In genomic region chr3:108728934-108729333, GRCh38 we compare ENCODE assay signal across 16 cellular contexts. TPM values are rescaled to one million over a fixed set of nuclear protein-coding genes. Genes with fewer than 3 reads are reported as not detected.
DNase-seq lines count a peak whose midpoint lies in the region; ATAC-seq lines count a peak whose summit lies in the region.
"Had no signal": no experiment of that assay in that cellular context is flagged by ENCODE, and none has a peak within 500 bp of the region (broad histone marks: within the 10 kb centered on the region; RNA-seq: fewer than 3 reads in every experiment).

No MANE protein-coding gene starts in this region.

- peak; percentile 61 to 62 for ATAC-seq in activated T-cell treated with anti-CD3 and anti-CD28 coated beads, Interleukin-2, amount 50 U/mL, for 4 hours
- ATAC-seq in GM18868 (IDR thresholded peaks at IDR 0.05; ENCODE audit: unreplicated experiment) (peak; percentile 64), HG02852 (IDR thresholded peaks at IDR 0.05; ENCODE audit: unreplicated experiment) (peak; percentile 66)
- ATAC-seq in stimulated activated naive B cell treated with anti-CD40 and anti-IgM and Interleukin-4, amounts not matched to agents 10 μg/mL and 1 μg/mL and 100 μg/mL, for 72 hours (replicated peaks) = peak; percentile 67 to 80
- ATAC-seq: GM23338 had no signal

- no peaks in the 10 kb centered on the region for H3K9me3 Mint-ChIP-seq in activated T-cell treated with anti-CD3 and anti-CD28 coated beads, Interleukin-2, amount 50 U/mL, for 4 hours
- H3K9me3 Mint-ChIP-seq in activated T-cell treated with anti-CD3 and anti-CD28 coated beads, Interleukin-2, amount 50 U/mL, for 24 hours = no peaks in the 10 kb centered on the region
- H3K9me3 Mint-ChIP-seq in stimulated activated naive B cell treated with anti-CD40 and anti-IgM and Interleukin-4, amounts not matched to agents 10 μg/mL and 1 μg/mL and 100 μg/mL, for 72 hours = no peaks in the 10 kb centered on the region
- H3K9me3 Mint-ChIP-seq: CD8-positive, alpha-beta memory T cell; GM23338 had no signal

- H3K36me3 Mint-ChIP-seq in activated T-cell treated with anti-CD3 and anti-CD28 coated beads, Interleukin-2, amount 50 U/mL, for 4 hours (ENCODE audit: insufficient read depth) = no peaks in the 10 kb centered on the region
- no peaks in the 10 kb centered on the region for H3K36me3 Mint-ChIP-seq in activated T-cell treated with anti-CD3 and anti-CD28 coated beads, Interleukin-2, amount 50 U/mL, for 24 hours (ENCODE audit: low read depth)
- no peaks in the 10 kb centered on the region for H3K36me3 Mint-ChIP-seq in stimulated activated naive B cell treated with anti-CD40 and anti-IgM and Interleukin-4, amounts not matched to agents 10 μg/mL and 1 μg/mL and 100 μg/mL, for 72 hours
- H3K36me3 Mint-ChIP-seq: CD4-positive, CD25-positive, alpha-beta regulatory T cell had no signal

- H3K27ac Mint-ChIP-seq in activated T-cell treated with anti-CD3 and anti-CD28 coated beads, Interleukin-2, amount 50 U/mL, for 24 hours = no peak overlapping the region
- no peak overlapping the region for H3K27ac Mint-ChIP-seq in stimulated activated naive B cell treated with anti-CD40 and anti-IgM and Interleukin-4, amounts not matched to agents 10 μg/mL and 1 μg/mL and 100 μg/mL, for 72 hours
- H3K27ac Mint-ChIP-seq: CD8-positive, alpha-beta memory T cell; GM23338 had no signal

- no peak overlapping the region for H3K4me3 Mint-ChIP-seq in activated T-cell treated with anti-CD3 and anti-CD28 coated beads, Interleukin-2, amount 50 U/mL, for 4 hours
- H3K4me3 Mint-ChIP-seq in activated T-cell treated with anti-CD3 and anti-CD28 coated beads, Interleukin-2, amount 50 U/mL, for 24 hours = no peak overlapping the region
- H3K4me3 Mint-ChIP-seq in stimulated activated naive B cell treated with anti-CD40 and anti-IgM and Interleukin-4, amounts not matched to agents 10 μg/mL and 1 μg/mL and 100 μg/mL, for 72 hours = no peak overlapping the region
- H3K4me3 Mint-ChIP-seq: CD4-positive, CD25-positive, alpha-beta regulatory T cell; CD8-positive, alpha-beta memory T cell; GM23338 had no signal

- H3K27me3 Mint-ChIP-seq in activated T-cell treated with anti-CD3 and anti-CD28 coated beads, Interleukin-2, amount 50 U/mL, for 4 hours (ENCODE audit: low read depth) = no peaks in the 10 kb centered on the region
- H3K27me3 Mint-ChIP-seq in activated T-cell treated with anti-CD3 and anti-CD28 coated beads, Interleukin-2, amount 50 U/mL, for 24 hours = no peaks in the 10 kb centered on the region
- H3K27me3 Mint-ChIP-seq in stimulated activated naive B cell treated with anti-CD40 and anti-IgM and Interleukin-4, amounts not matched to agents 10 μg/mL and 1 μg/mL and 100 μg/mL, for 72 hours = peaks cover 0 to 5% of the 10 kb centered on the region in 2 donors
- H3K27me3 Mint-ChIP-seq: CD4-positive, CD25-positive, alpha-beta regulatory T cell had no signal

- no peaks in the 10 kb centered on the region for H3K4me1 Mint-ChIP-seq in activated T-cell treated with anti-CD3 and anti-CD28 coated beads, Interleukin-2, amount 50 U/mL, for 4 hours (ENCODE audit: low read depth)
- H3K4me1 Mint-ChIP-seq in activated T-cell treated with anti-CD3 and anti-CD28 coated beads, Interleukin-2, amount 50 U/mL, for 24 hours (ENCODE audit: low read depth) = no peaks in the 10 kb centered on the region
- H3K4me1 Mint-ChIP-seq in stimulated activated naive B cell treated with anti-CD40 and anti-IgM and Interleukin-4, amounts not matched to agents 10 μg/mL and 1 μg/mL and 100 μg/mL, for 72 hours = peaks cover 4 to 11% of the 10 kb centered on the region in 2 donors
- H3K4me1 Mint-ChIP-seq: CD8-positive, alpha-beta memory T cell; GM23338 had no signal

- no peak for DNase-seq in activated T-cell treated with anti-CD3 and anti-CD28 coated beads, Interleukin-2, amount 50 U/mL, for 4 hours
- DNase-seq in activated T-cell treated with anti-CD3 and anti-CD28 coated beads, Interleukin-2, amount 50 U/mL, for 24 hours = no peak
- no peak for DNase-seq in stimulated activated naive B cell treated with anti-CD40 and anti-IgM and Interleukin-4, amounts not matched to agents 10 μg/mL and 1 μg/mL and 100 μg/mL, for 72 hours
- DNase-seq in caudate nucleus (lab: John Stamatoyannopoulos, UW) (no peak), NCI-H774 (lab: John Stamatoyannopoulos, UW) (no peak)
- DNase-seq: ACHN; BE2C; C1 segment of cervical spinal cord; Caco-2; CD4-positive, CD25-positive, alpha-beta regulatory T cell; CD8-positive, alpha-beta memory T cell; HCEC 1CT; IMR-90 had no signal

- H3K27ac ChIP-seq in caudate nucleus (ENCODE audit: low read depth, low read length) = no peak overlapping the region

RNA-seq across cellular contexts. Expression of gene RETNLB, which starts 28.3 kb away (rescaled TPM):
- total RNA-seq in activated T-cell treated with anti-CD3 and anti-CD28 coated beads, Interleukin-2, amount 50 U/mL, for 4 hours = not detected
- total RNA-seq: Caco-2; CD4-positive, CD25-positive, alpha-beta regulatory T cell; CD8-positive, alpha-beta memory T cell; GM23338; IMR-90 had no signal
